13 cellular contexts compared by ENCODE assay signal in the genomic region with DNA sequence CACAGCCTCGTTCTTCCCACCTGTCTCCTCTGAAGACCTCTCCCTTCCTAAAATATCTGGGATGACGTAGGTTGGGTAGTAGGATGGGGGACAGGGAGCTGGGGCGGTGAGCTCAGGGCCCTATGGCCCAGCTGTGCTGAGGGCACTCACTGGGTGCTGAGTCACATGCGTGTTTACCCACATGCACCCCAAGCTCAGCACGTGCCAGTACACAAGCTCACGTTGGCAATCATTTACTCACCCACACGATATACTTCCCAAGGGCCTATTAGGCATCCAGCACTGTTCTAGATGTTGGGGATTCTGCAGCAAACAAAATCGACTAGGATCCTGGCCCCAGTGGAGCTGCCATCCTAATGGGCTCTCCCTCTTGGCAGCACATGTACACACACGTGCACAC. TPM values are rescaled to one million over a fixed set of nuclear protein-coding genes. Genes with fewer than 3 reads are reported as not detected.
A peak's percentile ranks its signal among the peaks of the same experiment; 100 is the strongest.
DNase-seq lines count a peak whose midpoint lies in the region; ATAC-seq and TF ChIP-seq lines count a peak whose summit lies in the region.
"Had no signal": no experiment of that assay in that cellular context is flagged by ENCODE, and none has a peak within 500 bp of the region (broad histone marks: within the 10 kb centered on the region; RNA-seq: fewer than 3 reads in every experiment).

No MANE protein-coding gene starts in this region.

- no peak overlapping the region for H3K4me3 Mint-ChIP-seq in activated naive CD4-positive, alpha-beta T cell treated with anti-CD3 and anti-CD28 coated beads for 36 hours
- no peak overlapping the region for H3K4me3 Mint-ChIP-seq in WTC11

- H3K9me3 Mint-ChIP-seq in activated naive CD4-positive, alpha-beta T cell treated with anti-CD3 and anti-CD28 coated beads for 36 hours, result no peaks in the 10 kb centered on the region
- H3K9me3 Mint-ChIP-seq in activated naive CD4-positive, alpha-beta T cell treated with anti-CD3 and anti-CD28 coated beads, Interleukin-2, amount 50 U/mL, for 72 hours, result no peaks in the 10 kb centered on the region
- H3K9me3 Mint-ChIP-seq in WTC11, result no peaks in the 10 kb centered on the region

- H3K27ac ChIP-seq in gastroesophageal sphincter (peak overlapping the region in 3 of 4 donors; percentile 82 to 96 (median 89)), spleen (peak overlapping the region in 5 of 8 donors; percentile 92 to 97 (median 92))

- no peak for ATAC-seq in activated naive CD4-positive, alpha-beta T cell treated with anti-CD3 and anti-CD28 coated beads, Interleukin-2, amount 50 U/mL, for 72 hours
- ATAC-seq in WTC11, result no peak
- ATAC-seq in gastroesophageal sphincter, result no peak
- ATAC-seq in HG03196 (IDR thresholded peaks at IDR 0.05; ENCODE audit: unreplicated experiment), result no peak
- ATAC-seq: Panc1 had no signal

- H3K9me3 ChIP-seq in gastroesophageal sphincter, result no peaks in the 10 kb centered on the region
- no peaks in the 10 kb centered on the region for H3K9me3 ChIP-seq in spleen
- H3K9me3 ChIP-seq: tibial artery had no signal

- peaks cover 0 to 67% (median 42%) of the 10 kb centered on the region in 3 donors for H3K4me1 ChIP-seq in gastroesophageal sphincter
- peaks cover 48 to 100% (median 78%) of the 10 kb centered on the region in 6 donors for H3K4me1 ChIP-seq in spleen

- peaks cover 0 to 14% of the 10 kb centered on the region in 2 donors for H3K36me3 ChIP-seq in gastroesophageal sphincter
- peaks cover 0 to 87% (median 22%) of the 10 kb centered on the region in 6 donors for H3K36me3 ChIP-seq in spleen

- DNase-seq in activated naive CD4-positive, alpha-beta T cell treated with anti-CD3 and anti-CD28 coated beads for 36 hours, result no peak
- DNase-seq in activated naive CD4-positive, alpha-beta T cell treated with anti-CD3 and anti-CD28 coated beads, Interleukin-2, amount 50 U/mL, for 72 hours (ENCODE audit: low spot score in 2 of 2), result no peak
- DNase-seq in WTC11 (ENCODE audit: low spot score) (no peak), spleen (no peak), lower leg skin (ENCODE audit: low spot score in 2 of 2) (no peak), cerebellar cortex (ENCODE audit: low spot score) (no peak)
- DNase-seq: foreskin melanocyte, NCI-H2171 treated with DMSO at 0.1 percent for 48 hours, tibial artery had no signal

- CTCF ChIA-PET in activated naive CD4-positive, alpha-beta T cell treated with anti-CD3 and anti-CD28 coated beads for 36 hours (lab: Charles Lee), result interaction anchor here (0.8 to 11.6 kb wide), 7 partner anchors 11 to 454 kb away, joined by 3 to 161 read pairs (median 5); a partner anchor contains a TSS
- CTCF ChIA-PET in WTC11 (lab: Charles Lee), result interaction anchor here (0.9 to 1.8 kb wide), 5 partner anchors 18 to 454 kb away, joined by 3 to 8 read pairs (median 4); no protein-coding TSS in a partner anchor

- no peak for TF ChIP-seq POLR2A in gastroesophageal sphincter (IDR thresholded peaks at IDR 0.05)
- TF ChIP-seq POLR2A in spleen (IDR thresholded peaks at IDR 0.05), result no peak
- no peak for TF ChIP-seq POLR2A in lower leg skin (IDR thresholded peaks at IDR 0.05)

- H3K27me3 Mint-ChIP-seq in activated naive CD4-positive, alpha-beta T cell treated with anti-CD3 and anti-CD28 coated beads for 36 hours (ENCODE audit: low read depth), result no peaks in the 10 kb centered on the region
- H3K27me3 Mint-ChIP-seq in WTC11 (ENCODE audit: low read depth), result no peaks in the 10 kb centered on the region

- H3K4me3 ChIP-seq in gastroesophageal sphincter, result no peak overlapping the region
- H3K4me3 ChIP-seq in spleen, result peak overlapping the region in 1 of 8 donors; percentile 81
- no peak overlapping the region for H3K4me3 ChIP-seq in lower leg skin (ENCODE audit: low read depth, poor library complexity, severe bottlenecking)

- H3K27me3 ChIP-seq in gastroesophageal sphincter, result no peaks in the 10 kb centered on the region
- no peaks in the 10 kb centered on the region for H3K27me3 ChIP-seq in spleen (replicated peaks in 1 of 7)
- H3K27me3 ChIP-seq: tibial artery had no signal

- peak overlapping the region; percentile 95 for H3K27ac Mint-ChIP-seq in activated naive CD4-positive, alpha-beta T cell treated with anti-CD3 and anti-CD28 coated beads for 36 hours
- H3K27ac Mint-ChIP-seq in activated naive CD4-positive, alpha-beta T cell treated with anti-CD3 and anti-CD28 coated beads, Interleukin-2, amount 50 U/mL, for 72 hours, result peak overlapping the region in 1 of 2 donors; percentile 22
- H3K27ac Mint-ChIP-seq in WTC11, result peak overlapping the region; percentile 81

- no peak for TF ChIP-seq EP300 in gastroesophageal sphincter (IDR thresholded peaks at IDR 0.05)

- WGBS in gastroesophageal sphincter (ENCODE audit: low coverage in 1 of 2), 2 donors, result 67 to 74% methylated on average over 7 to 8 of the region's 9 CpGs
- 76 to 89% (median 82%) methylated on average over 9 of the region's 9 CpGs for WGBS in spleen, 5 donors
- WGBS in lower leg skin, 2 donors, result 52 to 53% methylated on average over 9 of the region's 9 CpGs

- peaks cover 3% of the 10 kb centered on the region for H3K36me3 Mint-ChIP-seq in activated naive CD4-positive, alpha-beta T cell treated with anti-CD3 and anti-CD28 coated beads for 36 hours (ENCODE audit: low read depth)
- H3K36me3 Mint-ChIP-seq in activated naive CD4-positive, alpha-beta T cell treated with anti-CD3 and anti-CD28 coated beads, Interleukin-2, amount 50 U/mL, for 72 hours, result peaks cover 0 to 26% of the 10 kb centered on the region in 2 donors
- H3K36me3 Mint-ChIP-seq in WTC11, result no peaks in the 10 kb centered on the region

- TF ChIP-seq CTCF in WTC11 (IDR thresholded peaks at IDR 0.05), result no peak
- TF ChIP-seq CTCF in gastroesophageal sphincter (IDR thresholded peaks at IDR 0.05), result no peak
- no peak for TF ChIP-seq CTCF in spleen (IDR thresholded peaks at IDR 0.05 in 8 of 11, conservative IDR thresholded peaks at IDR 0.05 in 3 of 11)
- TF ChIP-seq CTCF in lower leg skin (IDR thresholded peaks at IDR 0.05), result no peak

- intact Hi-C loops in activated naive CD4-positive, alpha-beta T cell treated with anti-CD3 and anti-CD28 coated beads for 36 hours (cut with micrococcal nuclease), result loop anchor here (5.0 to 10.0 kb wide), 2 partner anchors 421 to 519 kb away; a partner anchor contains a TSS
- intact Hi-C loops in spleen (cut with DNase I; ENCODE audit: low total_unique reads), result loop anchor here (10.0 kb wide), 1 partner anchor 451 kb away; no protein-coding TSS in a partner anchor
- intact Hi-C loops in lower leg skin (cut with DNase I; ENCODE audit: low total_unique reads), result no loop called here

- POLR2A ChIA-PET in WTC11 (lab: Charles Lee), result no interaction called here

- H3K4me1 Mint-ChIP-seq in activated naive CD4-positive, alpha-beta T cell treated with anti-CD3 and anti-CD28 coated beads for 36 hours (ENCODE audit: low read depth), result peaks cover 42% of the 10 kb centered on the region
- H3K4me1 Mint-ChIP-seq in WTC11, result peaks cover 9% of the 10 kb centered on the region

TF ChIP-seq in WTC11, 78 proteins besides CTCF, POLR2A, EP300 and RAD21 (continues in another document):
- no peak for TF ChIP-seq TEAD1 (CRISPR knock-in tag; IDR thresholded peaks at IDR 0.05)
- TF ChIP-seq, protein P1, sequence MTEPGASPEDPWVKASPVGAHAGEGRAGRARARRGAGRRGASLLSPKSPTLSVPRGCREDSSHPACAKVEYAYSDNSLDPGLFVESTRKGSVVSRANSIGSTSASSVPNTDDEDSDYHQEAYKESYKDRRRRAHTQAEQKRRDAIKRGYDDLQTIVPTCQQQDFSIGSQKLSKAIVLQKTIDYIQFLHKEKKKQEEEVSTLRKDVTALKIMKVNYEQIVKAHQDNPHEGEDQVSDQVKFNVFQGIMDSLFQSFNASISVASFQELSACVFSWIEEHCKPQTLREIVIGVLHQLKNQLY (CRISPR knock-in tag; IDR thresholded peaks at IDR 0.05), result no peak
- TF ChIP-seq, protein P2, sequence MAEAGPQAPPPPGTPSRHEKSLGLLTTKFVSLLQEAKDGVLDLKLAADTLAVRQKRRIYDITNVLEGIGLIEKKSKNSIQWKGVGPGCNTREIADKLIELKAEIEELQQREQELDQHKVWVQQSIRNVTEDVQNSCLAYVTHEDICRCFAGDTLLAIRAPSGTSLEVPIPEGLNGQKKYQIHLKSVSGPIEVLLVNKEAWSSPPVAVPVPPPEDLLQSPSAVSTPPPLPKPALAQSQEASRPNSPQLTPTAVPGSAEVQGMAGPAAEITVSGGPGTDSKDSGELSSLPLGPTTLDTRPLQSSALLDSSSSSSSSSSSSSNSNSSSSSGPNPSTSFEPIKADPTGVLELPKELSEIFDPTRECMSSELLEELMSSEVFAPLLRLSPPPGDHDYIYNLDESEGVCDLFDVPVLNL (CRISPR knock-in tag; IDR thresholded peaks at IDR 0.05; ENCODE audit: borderline replicate concordance, low read depth), result no peak
- TF ChIP-seq ZNF138 (CRISPR knock-in tag; conservative IDR thresholded peaks at IDR 0.05), result no peak
- no peak for TF ChIP-seq CREM (CRISPR knock-in tag; IDR thresholded peaks at IDR 0.05)

RNA-seq across cellular contexts. Expression of a gene that starts 28.7 kb away (rescaled TPM):
- total RNA-seq in activated naive CD4-positive, alpha-beta T cell treated with anti-CD3 and anti-CD28 coated beads for 36 hours, result 10 to 100 TPM; 64.7 to 70.1 TPM
- 100 to 1,000 TPM; 102 to 121 TPM for total RNA-seq in activated naive CD4-positive, alpha-beta T cell treated with anti-CD3 and anti-CD28 coated beads, Interleukin-2, amount 50 U/mL, for 72 hours
- total RNA-seq in WTC11 (2021) (76.4 to 98.8 TPM (median 78.3 TPM) in 3 replicates), gastroesophageal sphincter (100 to 1,000 TPM in 2 of 4 donors, 10 to 100 TPM in 2; 72.4 to 125 (median 95.1) TPM), spleen (100 to 1,000 TPM; 248 to 365 (median 278) TPM), lower leg skin (10 to 100 TPM; 60.6 to 89.6 (median 80.6) TPM)
- polyA plus RNA-seq in spleen, result 100 to 1,000 TPM in 2 of 3 donors, 10 to 100 TPM in 1; 76.7 to 176 (median 127) TPM

RNA-seq across cellular contexts. Expression of a gene that starts 49.3 kb away (rescaled TPM):
- 1 to 10 TPM in 1 of 2 experiments, under 1 TPM in 1; 0.69 to 1.1 TPM for total RNA-seq in activated naive CD4-positive, alpha-beta T cell treated with anti-CD3 and anti-CD28 coated beads for 36 hours
- total RNA-seq in activated naive CD4-positive, alpha-beta T cell treated with anti-CD3 and anti-CD28 coated beads, Interleukin-2, amount 50 U/mL, for 72 hours, result under 1 TPM; 0.68 to 0.97 TPM
- total RNA-seq in WTC11 (2021) (3.7 to 5.0 TPM (median 4.9 TPM) in 3 replicates), gastroesophageal sphincter (10 to 100 TPM; 31.6 to 54.2 (median 35.4) TPM), spleen (100 to 1,000 TPM; 244 to 584 (median 346) TPM), lower leg skin (10 to 100 TPM; 26.1 to 34.1 (median 30.6) TPM)
- 100 to 1,000 TPM in 1 of 3 donors, 10 to 100 TPM in 2; 58.2 to 158 (median 72.8) TPM for polyA plus RNA-seq in spleen
- total RNA-seq: chondrocyte had no signal

Comparison
In these comparisons a context has a peak if more than half of its experiments do, and no peak if none do; other contexts are left out.
1. RNA of a gene that starts 49.3 kb away (total RNA-seq): 244 to 584 TPM in spleen; 31.6 to 54.2 TPM in gastroesophageal sphincter, 26.1 to 34.1 TPM in lower leg skin, 3.7 to 5.0 TPM in WTC11, 0.69 to 1.1 TPM in activated naive CD4-positive, alpha-beta T cell treated with anti-CD3 and anti-CD28 coated beads for 36 hours and 0.68 to 0.97 TPM in activated naive CD4-positive, alpha-beta T cell treated with anti-CD3 and anti-CD28 coated beads, Interleukin-2, amount 50 U/mL, for 72 hours; every median in the first group is over 4 times any median in the second.